ENCODE assay signal across 8 cellular contexts in genomic region chr12:66131067-66131688, GRCh38. TPM values are rescaled to one million over a fixed set of nuclear protein-coding genes. Genes with fewer than 3 reads are reported as not detected.
A peak's percentile ranks its signal among the peaks of the same experiment; 100 is the strongest.
DNase-seq lines count a peak whose midpoint lies in the region; ATAC-seq and TF ChIP-seq lines count a peak whose summit lies in the region.

No MANE protein-coding gene starts in this region.

- H3K27ac ChIP-seq in right lobe of liver = peak overlapping the region; percentile 48 to 73 (median 51)
- peak overlapping the region; percentile 75 to 88 (median 84) for H3K27ac ChIP-seq in upper lobe of left lung

- BruUV-seq in Calu3 (replicated peaks; lab: Mats Ljungman, UMichigan) = TSS peak; percentile 80

- DNase-seq in Calu3 (no peak), adipocyte (ENCODE audit: low read depth) (no peak), right lobe of liver (no peak), upper lobe of left lung (no peak), cortex of kidney (lab: John Stamatoyannopoulos, UW) (no peak), mesenteric fat pad (ENCODE audit: low spot score) (no peak)

- ATAC-seq in HG03060 (IDR thresholded peaks at IDR 0.05; ENCODE audit: low read depth, unreplicated experiment) (peak; percentile 6), right lobe of liver (peak in 3 of 4 donors; percentile 4 to 10 (median 7)), upper lobe of left lung (ENCODE audit: low FRiP score in 2 of 2) (no peak), HG02938 (IDR thresholded peaks at IDR 0.05; ENCODE audit: unreplicated experiment) (no peak)

- TF ChIP-seq CTCF in Calu3 (IDR thresholded peaks at IDR 0.05; ENCODE audit: unreplicated experiment) (no peak), right lobe of liver (IDR thresholded peaks at IDR 0.05) (no peak), upper lobe of left lung (IDR thresholded peaks at IDR 0.05) (no peak)

- H3K36me3 ChIP-seq in adipocyte (ENCODE audit: control insufficient read depth, insufficient read depth, low read length, severe bottlenecking) (peaks cover 26% of the 10 kb centered on the region), right lobe of liver (peaks cover 0 to 21% (median 2%) of the 10 kb centered on the region in 4 donors), upper lobe of left lung (peaks cover 0 to 21% (median 10%) of the 10 kb centered on the region in 4 donors)

- H3K4me1 ChIP-seq in adipocyte (ENCODE audit: control insufficient read depth, insufficient read depth, low read length) = peaks cover 38% of the 10 kb centered on the region
- H3K4me1 ChIP-seq in right lobe of liver = peaks cover 0 to 15% (median 3%) of the 10 kb centered on the region in 4 donors
- H3K4me1 ChIP-seq in upper lobe of left lung = peaks cover 11 to 27% (median 13%) of the 10 kb centered on the region in 4 donors

- no peaks in the 10 kb centered on the region for H3K27me3 Mint-ChIP-seq in Calu3 (ENCODE audit: unreplicated experiment)

- H3K27me3 ChIP-seq in adipocyte (replicated peaks; ENCODE audit: control insufficient read depth, insufficient read depth, low read length) (no peaks in the 10 kb centered on the region), right lobe of liver (no peaks in the 10 kb centered on the region), upper lobe of left lung (no peaks in the 10 kb centered on the region)

- peaks cover 22% of the 10 kb centered on the region for H3K4me1 Mint-ChIP-seq in Calu3 (ENCODE audit: low read depth, unreplicated experiment)

- H3K4me3 ChIP-seq in adipocyte (ENCODE audit: low read length) (peak overlapping the region; percentile 100), right lobe of liver (peak overlapping the region; percentile 63 to 92 (median 69)), upper lobe of left lung (peak overlapping the region; percentile 57 to 95 (median 88))

- no peaks in the 10 kb centered on the region for H3K9me3 Mint-ChIP-seq in Calu3 (ENCODE audit: low read depth, unreplicated experiment)

- no peak for TF ChIP-seq POLR2A in right lobe of liver (IDR thresholded peaks at IDR 0.05)
- no peak for TF ChIP-seq POLR2A in upper lobe of left lung (IDR thresholded peaks at IDR 0.05)

- peak overlapping the region; percentile 86 for H3K4me3 Mint-ChIP-seq in Calu3 (ENCODE audit: low read depth, unreplicated experiment)

- H3K9ac ChIP-seq in adipocyte (ENCODE audit: low read length) = peak overlapping the region; percentile 98

- TF ChIP-seq EP300 in upper lobe of left lung (IDR thresholded peaks at IDR 0.05) = no peak

- CTCF ChIA-PET in Calu3 (lab: Charles Lee) = interaction anchor here (1.1 to 1.9 kb wide), 5 partner anchors 11 to 139 kb away, joined by 3 to 13 read pairs (median 5); partner anchors contain the start of gene TMBIM4

- H3K9me3 ChIP-seq in adipocyte (ENCODE audit: control insufficient read depth, low read length) = no peaks in the 10 kb centered on the region
- H3K9me3 ChIP-seq in right lobe of liver = no peaks in the 10 kb centered on the region
- H3K9me3 ChIP-seq in upper lobe of left lung = no peaks in the 10 kb centered on the region

- H3K36me3 Mint-ChIP-seq in Calu3 (ENCODE audit: insufficient read depth, unreplicated experiment) = peaks cover 28% of the 10 kb centered on the region

- intact Hi-C loops in Calu3 (cut with micrococcal nuclease; ENCODE audit: unreplicated experiment) (no loop called here), right lobe of liver (cut with DNase I) (no loop called here)

- 17% methylated on average over 8 of the region's 11 CpGs for WGBS in right lobe of liver (ENCODE audit: insufficient coverage, low coverage, low lambda C conversion rate, missing lambda C conversion rate)
- WGBS in upper lobe of left lung, 2 donors = 6 to 12% methylated on average over 8 to 11 of the region's 11 CpGs

- H3K27ac Mint-ChIP-seq in Calu3 (ENCODE audit: unreplicated experiment) = peak overlapping the region; percentile 67

RNA-seq across cellular contexts. Expression of gene LLPH, which starts 0.6 kb away (rescaled TPM):
- total RNA-seq in Calu3 (2022) (46.6 and 47.2 TPM in 2 replicates), right lobe of liver (10 to 100 TPM in 2 of 6 experiments, 1 to 10 TPM in 4; 5.2 to 13.0 (median 7.8) TPM), upper lobe of left lung (10 to 100 TPM in 2 of 6 donors, 1 to 10 TPM in 4; 2.1 to 18.5 (median 5.9) TPM), mesenteric fat pad (25.4 TPM)

RNA-seq across cellular contexts. Expression of gene TMBIM4, which starts 38.6 kb away (rescaled TPM):
- total RNA-seq in Calu3 (2022) (77.1 and 89.2 TPM in 2 replicates), right lobe of liver (10 to 100 TPM; 72.3 to 88.9 (median 77.7) TPM), upper lobe of left lung (100 to 1,000 TPM in 3 of 6 donors, 10 to 100 TPM in 3; 19.9 to 168 (median 114) TPM), mesenteric fat pad (146 TPM)

RNA-seq across cellular contexts. Expression of gene IRAK3, which starts 57.8 kb away (rescaled TPM):
- 7.8 and 12.0 TPM in 2 replicates for total RNA-seq in Calu3 (2022)
- 1 to 10 TPM; 1.3 to 7.0 (median 3.5) TPM for total RNA-seq in right lobe of liver
- total RNA-seq in upper lobe of left lung = 10 to 100 TPM; 33.8 to 65.0 (median 39.7) TPM
- total RNA-seq in mesenteric fat pad = 58.9 TPM

Comparison
In these comparisons a context has a peak if more than half of its experiments do, and no peak if none do; other contexts are left out.
1. ATAC-seq: peak in HG03060 (single experiment) and right lobe of liver (3 of 4); none in upper lobe of left lung (0 of 2) and HG02938 (single experiment).
2. Peak in every context shown above with its lines, with median percentiles within 50 percentile points of each other: H3K4me3 ChIP-seq.